18 cellular contexts compared by ENCODE assay signal in the genomic region with DNA sequence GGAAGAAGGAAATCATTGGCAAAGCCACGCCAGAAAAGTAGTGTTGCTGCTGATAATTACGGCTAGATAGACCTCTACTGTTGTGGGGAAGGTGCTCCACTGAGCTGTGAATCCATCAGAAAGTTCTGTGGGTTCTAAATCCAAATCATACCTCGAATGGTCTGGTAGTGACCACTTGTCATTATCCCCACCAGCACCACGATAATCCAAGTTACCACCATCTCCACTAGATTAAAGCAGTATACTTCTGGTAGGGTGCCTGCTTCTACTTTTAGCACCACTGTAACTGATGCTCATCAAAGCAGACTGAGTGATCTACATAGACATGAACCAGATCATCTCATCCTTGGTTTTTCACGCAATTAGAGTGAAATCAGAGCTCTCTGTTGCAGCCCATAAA.
DNase-seq lines count a peak whose midpoint lies in the region; ATAC-seq and TF ChIP-seq lines count a peak whose summit lies in the region.
"Had no signal": no experiment of that assay in that cellular context is flagged by ENCODE, and none has a peak within 500 bp of the region (broad histone marks: within the 10 kb centered on the region; RNA-seq: fewer than 3 reads in every experiment).

No MANE protein-coding gene starts in this region.

- peak overlapping the region; percentile 50; the same call in 1 of the 2 replicates for H3K9ac ChIP-seq in KMS-11

- H3K27ac ChIP-seq in KMS-11: peak overlapping the region; percentile 91
- peak overlapping the region; percentile 43 to 68 for H3K27ac ChIP-seq in ascending aorta
- peak overlapping the region in 1 of 2 donors; percentile 36 for H3K27ac ChIP-seq in aorta (ENCODE audit: low read depth in 1 of 2, low read length in 2 of 2)
- H3K27ac ChIP-seq: HL-60 had no signal

- no peak overlapping the region for H3K4me3 ChIP-seq in KMS-11 (IDR thresholded peaks at IDR 0.05; ENCODE audit: insufficient read depth, low read depth, low read length)
- no peak overlapping the region for H3K4me3 ChIP-seq in ascending aorta
- H3K4me3 ChIP-seq in aorta (ENCODE audit: low read length in 2 of 2): no peak overlapping the region

- DNase-seq in ascending aorta (ENCODE audit: low spot score in 2 of 2) (no peak), myocyte (ENCODE audit: low read depth) (peak; percentile 52), aorta (no peak), NCI-H2171 (lab: John Stamatoyannopoulos, UW) (no peak)
- DNase-seq: BE2C; CD8-positive, alpha-beta memory T cell; DMS79; H9; MV-4-11; NCI-H1417; NCI-H187 treated with DMSO at 0.1 percent for 48 hours; NCI-H446 treated with DMSO at 0.1 percent for 48 hours; OCI-M1; SHP77 treated with DMSO at 0.1 percent for 48 hours had no signal

- H4K20me1 ChIP-seq in KMS-11 (ENCODE audit: insufficient read depth): no peaks in the 10 kb centered on the region

- H2AFZ ChIP-seq in KMS-11 (ENCODE audit: low read depth): peak overlapping the region; percentile 14

- H3K4me2 ChIP-seq in KMS-11: peak overlapping the region; percentile 98

- H3K9me3 ChIP-seq in ascending aorta: no peaks in the 10 kb centered on the region
- H3K9me3 ChIP-seq in aorta (ENCODE audit: control insufficient read depth, low read length): no peaks in the 10 kb centered on the region
- H3K9me3 ChIP-seq: BE2C had no signal

- no peak for TF ChIP-seq CTCF in KMS-11 (conservative IDR thresholded peaks at IDR 0.05; ENCODE audit: low read depth, low read length)
- TF ChIP-seq CTCF in ascending aorta (IDR thresholded peaks at IDR 0.05): no peak

- 40 to 52% methylated on average over 5 of the region's 5 CpGs for whole genome bisulfite sequencing in aorta, 2 donors

- H3K36me3 ChIP-seq in KMS-11 (ENCODE audit: insufficient read depth) (no peaks in the 10 kb centered on the region), ascending aorta (no peaks in the 10 kb centered on the region), aorta (ENCODE audit: control insufficient read depth in 1 of 2, insufficient read depth in 2 of 2, low read length in 1 of 2) (no peaks in the 10 kb centered on the region)
- H3K36me3 ChIP-seq: BE2C had no signal

- no peaks in the 10 kb centered on the region for H3K79me2 ChIP-seq in KMS-11 (ENCODE audit: insufficient read depth, low read depth)

- intact Hi-C loops in ascending aorta (cut with DNase I) (no loop called here), aorta (cut with DNase I) (loop anchor here in 1 of 2 donors (10.0 kb wide), 2 partner anchors 56 to 74 kb away; no protein-coding TSS in a partner anchor)

- H3K4me1 ChIP-seq in KMS-11 (ENCODE audit: low read depth, poor library complexity, severe bottlenecking) (peaks cover 58% of the 10 kb centered on the region), ascending aorta (peaks cover 0 to 10% of the 10 kb centered on the region in 2 donors), aorta (ENCODE audit: control insufficient read depth in 1 of 2, insufficient read depth in 2 of 2, low read length in 2 of 2) (peaks cover 0 to 1% of the 10 kb centered on the region in 2 donors)
- H3K4me1 ChIP-seq: BE2C had no signal

- H3K27me3 ChIP-seq in KMS-11 (ENCODE audit: insufficient read depth, low read depth): no peaks in the 10 kb centered on the region
- no peaks in the 10 kb centered on the region for H3K27me3 ChIP-seq in ascending aorta
- H3K27me3 ChIP-seq in aorta (ENCODE audit: control insufficient read depth in 1 of 2, insufficient read depth in 2 of 2, low read length in 1 of 2): no peaks in the 10 kb centered on the region
- H3K27me3 ChIP-seq: BE2C had no signal

- ATAC-seq in aorta (ENCODE audit: low FRiP score): peak; percentile 48
- ATAC-seq in HG03108 (IDR thresholded peaks at IDR 0.05; ENCODE audit: unreplicated experiment): no peak
- no peak for ATAC-seq in HG03342 (IDR thresholded peaks at IDR 0.05; ENCODE audit: unreplicated experiment)
